Comparison of ENCODE assay signal across 1 cellular context in genomic region chr1:8867878-8868567, GRCh38.
TF ChIP-seq lines count a peak whose summit lies in the region.

No MANE protein-coding gene starts in this region.

TF ChIP-seq in IMR-90, 13 proteins besides CTCF, POLR2A, EP300 and RAD21:
- no peak for TF ChIP-seq RFX5 (IDR thresholded peaks at IDR 0.05; ENCODE audit: low read depth, low read length)
- TF ChIP-seq CHD1 (IDR thresholded peaks at IDR 0.05; ENCODE audit: low read depth, low read length): no peak
- TF ChIP-seq USF2 (IDR thresholded peaks at IDR 0.05; ENCODE audit: low read depth, low read length): no peak
- TF ChIP-seq MXI1 (IDR thresholded peaks at IDR 0.05; ENCODE audit: borderline replicate concordance, low read depth, low read length): no peak
- no peak for TF ChIP-seq SMC3 (IDR thresholded peaks at IDR 0.05; ENCODE audit: low read depth, low read length)
- no peak for TF ChIP-seq CEBPB (IDR thresholded peaks at IDR 0.05; ENCODE audit: low read depth, low read length)
- TF ChIP-seq RCOR1 (IDR thresholded peaks at IDR 0.05; ENCODE audit: insufficient replicate concordance, low read length): no peak
- no peak for TF ChIP-seq ELK1 (IDR thresholded peaks at IDR 0.05; ENCODE audit: borderline replicate concordance, low read depth, low read length)
- no peak for TF ChIP-seq BHLHE40 (IDR thresholded peaks at IDR 0.05; ENCODE audit: low read depth, low read length)
- TF ChIP-seq MAZ (IDR thresholded peaks at IDR 0.05; ENCODE audit: borderline replicate concordance, low read depth, low read length): no peak
